ENCODE assay signal across 27 cellular contexts in genomic region chr12:64938179-64938578, GRCh38.
"Had no signal": no experiment of that assay in that cellular context is flagged by ENCODE, and none has a peak within 500 bp of the region (broad histone marks: within the 10 kb centered on the region; RNA-seq: fewer than 3 reads in every experiment).

No MANE protein-coding gene starts in this region.

- H3K27ac Mint-ChIP-seq: effector memory CD8-positive, alpha-beta T cell; memory B cell; naive B cell; natural killer cell treated with Interleukin-12 subunit alpha and Interleukin-12 subunit beta and Interleukin-15 and Interleukin-18, amount 100 ng/mL, for 72 hours; progenitor cell of endocrine pancreas; stimulated activated naive B cell treated with anti-CD40 and anti-IgM and Interleukin-4, amounts not matched to agents 10 μg/mL and 1 μg/mL and 100 μg/mL, for 72 hours; stimulated activated naive CD8-positive, alpha-beta T cell treated with anti-CD3 and anti-CD28 coated beads, Interleukin-15, Interleukin-2, amounts not matched to agents 100 ng/mL and 50 ng/mL, for 24 hours had no signal

- DNase-seq: cortex of kidney; effector memory CD8-positive, alpha-beta T cell; gastrocnemius medialis; heart left ventricle; kidney; mucosa of descending colon; naive B cell; right lobe of liver; small intestine; stimulated activated CD4-positive, alpha-beta T cell treated with anti-CD3 and anti-CD28 coated beads, Interleukin-15, amount 100 ng/mL, for 24 hours; stimulated activated CD4-positive, alpha-beta T cell treated with anti-CD3 and anti-CD28 coated beads, Interleukin-2, amount 100 ng/mL, for 48 hours; stimulated activated naive B cell treated with anti-CD40 and anti-IgM and Interleukin-4, amounts not matched to agents 10 μg/mL and 1 μg/mL and 100 μg/mL, for 72 hours; upper lobe of left lung had no signal

- H3K9ac ChIP-seq: parathyroid adenoma had no signal

- H3K4me1 Mint-ChIP-seq: memory B cell; naive B cell; stimulated activated naive B cell treated with anti-CD40 and anti-IgM and Interleukin-4, amounts not matched to agents 10 μg/mL and 1 μg/mL and 100 μg/mL, for 72 hours had no signal

- H3K27me3 ChIP-seq: gastrocnemius medialis, heart left ventricle, hepatocyte, right lobe of liver, tibial nerve, upper lobe of left lung had no signal

- H3K36me3 Mint-ChIP-seq: memory B cell; naive B cell; natural killer cell treated with Interleukin-12 subunit alpha and Interleukin-12 subunit beta and Interleukin-15 and Interleukin-18, amount 100 ng/mL, for 72 hours; stimulated activated naive B cell treated with anti-CD40 and anti-IgM and Interleukin-4, amounts not matched to agents 10 μg/mL and 1 μg/mL and 100 μg/mL, for 72 hours had no signal

- H3K36me3 ChIP-seq: gastrocnemius medialis, heart left ventricle, neutrophil, right lobe of liver, thoracic aorta, tibial nerve, upper lobe of left lung had no signal

- H3K27ac ChIP-seq: epithelial cell of prostate, gastrocnemius medialis, heart left ventricle, hepatocyte, neutrophil, parathyroid adenoma, right lobe of liver, thoracic aorta, tibial nerve, upper lobe of left lung had no signal

- ATAC-seq: effector memory CD8-positive, alpha-beta T cell; esophagus mucosa; gastrocnemius medialis; heart left ventricle; left lobe of liver; mucosa of descending colon; natural killer cell treated with Interleukin-12 subunit alpha and Interleukin-12 subunit beta and Interleukin-15 and Interleukin-18, amount 100 ng/mL, for 72 hours; stimulated activated naive B cell treated with anti-CD40 and anti-IgM and Interleukin-4, amounts not matched to agents 10 μg/mL and 1 μg/mL and 100 μg/mL, for 72 hours had no signal

- H3K9me3 ChIP-seq: gastrocnemius medialis, heart left ventricle, mucosa of descending colon, neutrophil, right lobe of liver, thoracic aorta, tibial nerve, upper lobe of left lung had no signal

- H3K79me2 ChIP-seq: hepatocyte, parathyroid adenoma had no signal

- H3K4me3 Mint-ChIP-seq: effector memory CD8-positive, alpha-beta T cell; memory B cell; naive B cell; natural killer cell treated with Interleukin-12 subunit alpha and Interleukin-12 subunit beta and Interleukin-15 and Interleukin-18, amount 100 ng/mL, for 72 hours; neural crest cell; stimulated activated naive B cell treated with anti-CD40 and anti-IgM and Interleukin-4, amounts not matched to agents 10 μg/mL and 1 μg/mL and 100 μg/mL, for 72 hours; stimulated activated naive CD8-positive, alpha-beta T cell treated with anti-CD3 and anti-CD28 coated beads, Interleukin-15, Interleukin-2, amounts not matched to agents 100 ng/mL and 50 ng/mL, for 24 hours had no signal

- H3K4me3 ChIP-seq: gastrocnemius medialis, heart left ventricle, hepatocyte, lung, mucosa of descending colon, right lobe of liver, thoracic aorta, tibial nerve, upper lobe of left lung had no signal

- H3K9me3 Mint-ChIP-seq: effector memory CD8-positive, alpha-beta T cell; memory B cell; natural killer cell treated with Interleukin-12 subunit alpha and Interleukin-12 subunit beta and Interleukin-15 and Interleukin-18, amount 100 ng/mL, for 72 hours; stimulated activated naive B cell treated with anti-CD40 and anti-IgM and Interleukin-4, amounts not matched to agents 10 μg/mL and 1 μg/mL and 100 μg/mL, for 72 hours; stimulated activated naive CD8-positive, alpha-beta T cell treated with anti-CD3 and anti-CD28 coated beads, Interleukin-15, Interleukin-2, amounts not matched to agents 100 ng/mL and 50 ng/mL, for 24 hours had no signal

- H3K4me1 ChIP-seq: gastrocnemius medialis, heart left ventricle, parathyroid adenoma, right lobe of liver, tibial nerve, upper lobe of left lung had no signal

- H3K4me2 ChIP-seq: hepatocyte had no signal

- H2AFZ ChIP-seq: hepatocyte, parathyroid adenoma had no signal
